Comparison of ENCODE assay signal across 13 cellular contexts in genomic region chr14:99530407-99530806, GRCh38.
"Had no signal": no experiment of that assay in that cellular context is flagged by ENCODE, and none has a peak within 500 bp of the region (broad histone marks: within the 10 kb centered on the region; RNA-seq: fewer than 3 reads in every experiment).

No MANE protein-coding gene starts in this region.

- H3K9me3 ChIP-seq: lower lobe of right lung, psoas muscle had no signal

- H3K9me3 Mint-ChIP-seq: activated CD4-positive, alpha-beta memory T cell treated with anti-CD3 and anti-CD28 coated beads, Interleukin-2, amount 10 ng/mL, durations not matched to agents 7 days and 5 days; naive thymus-derived CD4-positive, alpha-beta T cell had no signal

- H3K36me3 ChIP-seq: lower lobe of right lung had no signal

- H3K27me3 Mint-ChIP-seq: activated CD4-positive, alpha-beta memory T cell treated with anti-CD3 and anti-CD28 coated beads, Interleukin-2, amount 10 ng/mL, durations not matched to agents 7 days and 5 days; naive thymus-derived CD4-positive, alpha-beta T cell had no signal

- H3K36me3 Mint-ChIP-seq: naive thymus-derived CD4-positive, alpha-beta T cell had no signal

- H3K4me3 ChIP-seq: lower lobe of right lung, psoas muscle had no signal

- H3K4me1 ChIP-seq: psoas muscle had no signal

- DNase-seq: activated CD4-positive, alpha-beta memory T cell treated with anti-CD3 and anti-CD28 coated beads, Interleukin-2, amount 10 ng/mL, durations not matched to agents 7 days and 5 days; activated CD8-positive, alpha-beta memory T cell treated with anti-CD3 and anti-CD28 coated beads, Interleukin-2, amount 50 U/mL, for 4 hours; activated naive CD4-positive, alpha-beta T cell treated with Interleukin-2 at 50 U/mL for 16 hours; cortex of kidney; effector CD8-positive, alpha-beta T cell; lower lobe of right lung; naive thymus-derived CD4-positive, alpha-beta T cell; occipital lobe; psoas muscle; stimulated activated CD4-positive, alpha-beta T cell treated with anti-CD3 and anti-CD28 coated beads, Interleukin-2, amount 100 ng/mL, for 48 hours; stimulated activated naive CD4-positive, alpha-beta T cell treated with Interleukin-2 at 50 U/mL for 16 hours; T1000; trophoblast cell had no signal

- H3K27ac ChIP-seq: lower lobe of right lung, psoas muscle had no signal

- H3K27ac Mint-ChIP-seq: activated CD4-positive, alpha-beta memory T cell treated with anti-CD3 and anti-CD28 coated beads, Interleukin-2, amount 10 ng/mL, durations not matched to agents 7 days and 5 days; naive thymus-derived CD4-positive, alpha-beta T cell had no signal

- H3K4me3 Mint-ChIP-seq: activated CD4-positive, alpha-beta memory T cell treated with anti-CD3 and anti-CD28 coated beads, Interleukin-2, amount 10 ng/mL, durations not matched to agents 7 days and 5 days; naive thymus-derived CD4-positive, alpha-beta T cell had no signal
